In genomic region chr16:56347670-56348069, GRCh38 we compare ENCODE assay signal across 19 cellular contexts.
DNase-seq lines count a peak whose midpoint lies in the region; ATAC-seq and TF ChIP-seq lines count a peak whose summit lies in the region.
"Had no signal": no experiment of that assay in that cellular context is flagged by ENCODE, and none has a peak within 500 bp of the region (broad histone marks: within the 10 kb centered on the region; RNA-seq: fewer than 3 reads in every experiment).

No MANE protein-coding gene starts in this region.

- no peak for ATAC-seq in left ventricle myocardium superior

- no peaks in the 10 kb centered on the region for H3K36me3 ChIP-seq in left ventricle myocardium inferior
- H3K36me3 ChIP-seq: SJCRH30 had no signal

- H3K27me3 ChIP-seq in left ventricle myocardium inferior (ENCODE audit: low read depth) = no peaks in the 10 kb centered on the region
- H3K27me3 ChIP-seq: SJCRH30 had no signal

- no peak overlapping the region for H3K27ac ChIP-seq in left ventricle myocardium inferior (replicated peaks)
- H3K27ac ChIP-seq: HL-60, KMS-11, SJCRH30 had no signal

- DNase-seq in left ventricle myocardium superior = peak; percentile 8
- no peak for DNase-seq in left ventricle myocardium inferior
- DNase-seq in left kidney (ENCODE audit: low read depth, low spot score) = peak; percentile 58
- DNase-seq in posterior vena cava (ENCODE audit: low spot score) = peak; percentile 67
- DNase-seq in occipital lobe (lab: John Stamatoyannopoulos, UW) = no peak
- no peak for DNase-seq in GOT3 (lab: John Stamatoyannopoulos, UW)
- no peak for DNase-seq in Ammon's horn (ENCODE audit: low spot score)
- DNase-seq: Caco-2; CD4-positive, alpha-beta memory T cell; EL; GDM1; MM.1S; NCI-H2029; NCI-H446; NCI-H524 treated with DMSO at 0.1 percent for 48 hours; NCI-H774; SJCRH30 had no signal

- no peaks in the 10 kb centered on the region for H3K9me3 ChIP-seq in left ventricle myocardium inferior (replicated peaks)
- H3K9me3 ChIP-seq: Caco-2, SJCRH30 had no signal

- intact Hi-C loops in left ventricle myocardium superior (cut with micrococcal nuclease) (no loop called here), left ventricle myocardium inferior (cut with micrococcal nuclease) (no loop called here), posterior vena cava (cut with DNase I) (no loop called here)

- no peak for TF ChIP-seq CTCF in left ventricle myocardium inferior (IDR thresholded peaks at IDR 0.05; ENCODE audit: borderline replicate concordance)

- no peaks in the 10 kb centered on the region for H3K4me1 ChIP-seq in left ventricle myocardium inferior
- H3K4me1 ChIP-seq: Caco-2, SJCRH30 had no signal

- H3K4me3 ChIP-seq in left ventricle myocardium inferior = no peak overlapping the region
- H3K4me3 ChIP-seq: SJCRH30 had no signal

Comparison
In these comparisons a context has a peak if more than half of its experiments do, and no peak if none do; other contexts are left out.
1. DNase-seq: peak in left ventricle myocardium superior (single experiment), left kidney (single experiment) and posterior vena cava (single experiment); none in left ventricle myocardium inferior (single experiment), occipital lobe (single experiment), GOT3 (single experiment) and Ammon's horn (single experiment).